Comparison of ENCODE assay signal across 9 cellular contexts in genomic region chr10:117168135-117168674, GRCh38. TPM values are rescaled to one million over a fixed set of nuclear protein-coding genes. Genes with fewer than 3 reads are reported as not detected.
DNase-seq lines count a peak whose midpoint lies in the region; TF ChIP-seq lines count a peak whose summit lies in the region.
"Had no signal": no experiment of that assay in that cellular context is flagged by ENCODE, and none has a peak within 500 bp of the region (broad histone marks: within the 10 kb centered on the region; RNA-seq: fewer than 3 reads in every experiment).

No MANE protein-coding gene starts in this region.

- H3K4me1 ChIP-seq in HAP-1, result peaks cover 2% of the 10 kb centered on the region; the same call in 1 of the 2 replicates
- no peaks in the 10 kb centered on the region for H3K4me1 ChIP-seq in Loucy (ENCODE audit: insufficient read depth, low read length, poor library complexity, severe bottlenecking)

- H3K36me3 ChIP-seq in HAP-1 (replicated peaks) (no peaks in the 10 kb centered on the region), Loucy (ENCODE audit: insufficient read depth, low read length) (no peaks in the 10 kb centered on the region)

- in situ Hi-C loops in GM13976 (cut with MboI; ENCODE audit: low sequenced_read_pairs, unreplicated experiment), result no loop called here
- in situ Hi-C loops in HAP-1 (cut with MboI; ENCODE audit: low sequenced_read_pairs), result no loop called here

- H3K9me3 ChIP-seq in HAP-1 (no peaks in the 10 kb centered on the region), Loucy (ENCODE audit: insufficient read depth, low read depth, low read length) (no peaks in the 10 kb centered on the region)

- H4K20me1 ChIP-seq in Loucy (ENCODE audit: insufficient read depth, low read length, poor library complexity, severe bottlenecking), result no peaks in the 10 kb centered on the region

- no peaks in the 10 kb centered on the region for H3K9me2 ChIP-seq in Loucy (replicated peaks; ENCODE audit: low read depth, low read length)

- peak; percentile 89 for DNase-seq in GM13976 (ENCODE audit: low spot score)
- DNase-seq in HAP-1 (ENCODE audit: low spot score in 2 of 2), result peak; percentile 47 to 81
- peak; percentile 50 for DNase-seq in activated CD4-positive, alpha-beta T cell treated with anti-CD3 and anti-CD28 coated beads for 1 hour
- peak; percentile 19 for DNase-seq in cerebellum (ENCODE audit: low spot score)
- DNase-seq in left kidney (ENCODE audit: low read depth, low spot score), result peak; percentile 84
- DNase-seq in stimulated activated CD4-positive, alpha-beta T cell treated with anti-CD3 and anti-CD28 coated beads, Interleukin-4, amount 100 ng/mL, for 24 hours, result peak; percentile 62
- no peak for DNase-seq in SHP77 treated with DMSO at 0.1 percent for 48 hours (lab: John Stamatoyannopoulos, UW)

- H3F3A ChIP-seq in Loucy (ENCODE audit: low read depth), result no peaks in the 10 kb centered on the region

- H3K79me2 ChIP-seq in Loucy (ENCODE audit: insufficient read depth, low read length), result no peaks in the 10 kb centered on the region

- H3K27me3 ChIP-seq in HAP-1 (ENCODE audit: low read depth), result peaks cover 10% of the 10 kb centered on the region; the same call in 1 of the 2 replicates
- H3K27me3 ChIP-seq in Loucy (ENCODE audit: insufficient read depth, low read length, poor library complexity, severe bottlenecking), result no peaks in the 10 kb centered on the region

- no peak overlapping the region for H3K4me2 ChIP-seq in Loucy (ENCODE audit: low read depth, low read length, poor library complexity, severe bottlenecking)

- TF ChIP-seq CTCF in GM13976 (IDR thresholded peaks at IDR 0.05; ENCODE audit: borderline replicate concordance, control extremely low read depth, extremely low read depth, insufficient read depth, missing control alignments) (peak; percentile 67), Loucy (conservative IDR thresholded peaks at IDR 0.05; ENCODE audit: low read length) (peak; percentile 67)

- no peak overlapping the region for H2AFZ ChIP-seq in Loucy (ENCODE audit: low read length)

- H3K9ac ChIP-seq in Loucy (ENCODE audit: low read depth, low read length, poor library complexity, severe bottlenecking), result no peak overlapping the region

- H3K4me3 ChIP-seq in HAP-1, result peak overlapping the region; percentile 31
- no peak overlapping the region for H3K4me3 ChIP-seq in Loucy (ENCODE audit: low read length, poor library complexity, severe bottlenecking)

RNA-seq across cellular contexts. Expression of gene KCNK18, which starts 29.1 kb away (rescaled TPM):
- not detected for total RNA-seq in cerebellum
- total RNA-seq: renal cortical epithelial cell had no signal

RNA-seq across cellular contexts. Expression of gene VAX1, which starts 30.1 kb away (rescaled TPM):
- not detected for total RNA-seq in cerebellum
- total RNA-seq: renal cortical epithelial cell had no signal
